ENCODE assay signal across 25 cellular contexts in genomic region chr21:28768753-28769152, GRCh38.
"Had no signal": no experiment of that assay in that cellular context is flagged by ENCODE, and none has a peak within 500 bp of the region (broad histone marks: within the 10 kb centered on the region; RNA-seq: fewer than 3 reads in every experiment).

No MANE protein-coding gene starts in this region.

- H3K27me3 ChIP-seq: gastrocnemius medialis, ovary, right lobe of liver, stomach, tibial nerve had no signal

- H3K27me3 Mint-ChIP-seq: activated CD4-positive, alpha-beta T cell treated with anti-CD3 and anti-CD28 coated beads for 36 hours; activated CD8-positive, alpha-beta memory T cell treated with anti-CD3 and anti-CD28 coated beads, Interleukin-2, amount 10 ng/mL, durations not matched to agents 7 days and 5 days had no signal

- H3K27ac Mint-ChIP-seq: activated CD4-positive, alpha-beta T cell treated with anti-CD3 and anti-CD28 coated beads for 36 hours; activated CD8-positive, alpha-beta memory T cell treated with anti-CD3 and anti-CD28 coated beads, Interleukin-2, amount 10 ng/mL, durations not matched to agents 7 days and 5 days; activated CD8-positive, alpha-beta T cell treated with anti-CD3 and anti-CD28 coated beads, Interleukin-2, amount 10 ng/mL, durations not matched to agents 7 days and 5 days; nephron; progenitor cell of endocrine pancreas; T-helper 2 cell treated with Interferon-gamma antibody and Interleukin-4, amounts not matched to agents 5 μg/mL and 100 μg/mL, for 36 hours had no signal

- H3K36me3 ChIP-seq: gastrocnemius medialis, ovary, right lobe of liver, stomach had no signal

- ATAC-seq: activated CD4-positive, alpha-beta T cell treated with anti-CD3 and anti-CD28 coated beads for 36 hours; activated CD8-positive, alpha-beta T cell treated with anti-CD3 and anti-CD28 coated beads, Interleukin-2, amount 10 ng/mL, durations not matched to agents 7 days and 5 days; gastrocnemius medialis; left lobe of liver; right lobe of liver had no signal

- H3K9me3 ChIP-seq: gastrocnemius medialis, ovary, right lobe of liver had no signal

- DNase-seq: activated CD4-positive, alpha-beta T cell treated with anti-CD3 and anti-CD28 coated beads for 36 hours; activated CD4-positive, CD25-positive, alpha-beta regulatory T cell; activated CD8-positive, alpha-beta memory T cell treated with anti-CD3 and anti-CD28 coated beads, Interleukin-2, amount 10 ng/mL, durations not matched to agents 7 days and 5 days; activated CD8-positive, alpha-beta T cell treated with anti-CD3 and anti-CD28 coated beads, Interleukin-2, amount 10 ng/mL, durations not matched to agents 7 days and 5 days; activated gamma-delta T cell treated with Interleukin-2 at 50 U/mL for 16 hours; activated naive CD4-positive, alpha-beta T cell treated with anti-CD3 and anti-CD28 coated beads, Interleukin-2, amount 50 U/mL, for 16 hours; amygdala; effector CD8-positive, alpha-beta T cell; gastrocnemius medialis; hypothalamus; immature natural killer cell; mesendoderm; ovary; right lobe of liver; stimulated activated CD4-positive, alpha-beta T cell treated with anti-CD3 and anti-CD28 coated beads, Interleukin-12 subunit alpha, Interleukin-12 subunit beta, amount 100 ng/mL, for 4 hours; stimulated activated CD4-positive, alpha-beta T cell treated with anti-CD3 and anti-CD28 coated beads, Interleukin-4, amount 100 ng/mL, for 1 hour; stomach; T-helper 1 cell had no signal

- H3K4me3 Mint-ChIP-seq: activated CD4-positive, alpha-beta T cell treated with anti-CD3 and anti-CD28 coated beads for 36 hours; activated CD8-positive, alpha-beta memory T cell treated with anti-CD3 and anti-CD28 coated beads, Interleukin-2, amount 10 ng/mL, durations not matched to agents 7 days and 5 days; activated CD8-positive, alpha-beta T cell treated with anti-CD3 and anti-CD28 coated beads, Interleukin-2, amount 10 ng/mL, durations not matched to agents 7 days and 5 days; immature natural killer cell; nephron; T-helper 2 cell treated with Interferon-gamma antibody and Interleukin-4, amounts not matched to agents 5 μg/mL and 100 μg/mL, for 36 hours had no signal

- H3K4me3 ChIP-seq: gastrocnemius medialis, lung, ovary, right lobe of liver, stomach, tibial nerve had no signal

- H3K27ac ChIP-seq: epithelial cell of prostate, gastrocnemius medialis, ovary, right lobe of liver had no signal
